ENCODE assay signal across 9 cellular contexts in genomic region chr17:2240541-2240940, GRCh38.
A peak's percentile ranks its signal among the peaks of the same experiment; 100 is the strongest.
DNase-seq lines count a peak whose midpoint lies in the region; ATAC-seq and TF ChIP-seq lines count a peak whose summit lies in the region.
"Had no signal": no experiment of that assay in that cellular context is flagged by ENCODE, and none has a peak within 500 bp of the region (broad histone marks: within the 10 kb centered on the region; RNA-seq: fewer than 3 reads in every experiment).

No MANE protein-coding gene starts in this region.

- TF ChIP-seq CTCF in GM06990 (IDR thresholded peaks at IDR 0.05; ENCODE audit: insufficient read depth, low read length, poor library complexity, severe bottlenecking), result no peak

- H3K4me1 ChIP-seq in Karpas-422 (ENCODE audit: low read length), result peaks cover 68% of the 10 kb centered on the region
- peaks cover 70% of the 10 kb centered on the region for H3K4me1 ChIP-seq in skeletal muscle satellite cell (ENCODE audit: control insufficient read depth, insufficient read depth, low read length)

- no peak for ATAC-seq in GM19467 (IDR thresholded peaks at IDR 0.05; ENCODE audit: unreplicated experiment)

- no peaks in the 10 kb centered on the region for H4K20me1 ChIP-seq in Karpas-422 (ENCODE audit: insufficient read depth, low read depth, low read length)

- no peak for DNase-seq in GM06990 (ENCODE audit: extremely low read depth, insufficient read length)
- DNase-seq in Karpas-422, result no peak
- no peak for DNase-seq in epithelial cell of prostate (ENCODE audit: low read depth, low spot score)
- no peak for DNase-seq in HuH-7.5 (ENCODE audit: low spot score)
- no peak for DNase-seq in NCI-H2081 treated with DMSO at 0.1 percent for 48 hours (lab: John Stamatoyannopoulos, UW)
- DNase-seq in head of caudate nucleus, result no peak

- H3K4me3 ChIP-seq in GM06990 (replicated peaks; ENCODE audit: low read depth, low read length) (peak overlapping the region; percentile 61), Karpas-422 (ENCODE audit: low read length) (peak overlapping the region; percentile 59), skeletal muscle satellite cell (ENCODE audit: low read length) (peak overlapping the region; percentile 37)
- H3K4me3 ChIP-seq: ovary had no signal

- H3K36me3 ChIP-seq in GM06990 (ENCODE audit: control insufficient read depth, insufficient read depth, low read length) (no peaks in the 10 kb centered on the region; the same call in none of the 2 replicates), Karpas-422 (ENCODE audit: insufficient read depth, low read length) (no peaks in the 10 kb centered on the region), skeletal muscle satellite cell (ENCODE audit: insufficient read depth, low read length) (peaks cover 9% of the 10 kb centered on the region)
- H3K36me3 ChIP-seq: ovary had no signal

- H3K9ac ChIP-seq in Karpas-422 (ENCODE audit: low read length), result peak overlapping the region; percentile 53
- peak overlapping the region; percentile 40 for H3K9ac ChIP-seq in skeletal muscle satellite cell (ENCODE audit: low read depth, low read length)

- H3K9me3 ChIP-seq in Karpas-422 (ENCODE audit: low read length) (no peaks in the 10 kb centered on the region), skeletal muscle satellite cell (replicated peaks; ENCODE audit: low read length) (no peaks in the 10 kb centered on the region)
- H3K9me3 ChIP-seq: ovary had no signal

- H3K27ac ChIP-seq in Karpas-422 (ENCODE audit: low read length) (peak overlapping the region; percentile 99), epithelial cell of prostate (peak overlapping the region; percentile 57)

- no peaks in the 10 kb centered on the region for H3K9me2 ChIP-seq in Karpas-422 (replicated peaks; ENCODE audit: insufficient read depth, low read length)

- H3K27me3 ChIP-seq in GM06990 (replicated peaks; ENCODE audit: control insufficient read depth, insufficient read depth, low read length) (no peaks in the 10 kb centered on the region), Karpas-422 (ENCODE audit: low read length) (no peaks in the 10 kb centered on the region), skeletal muscle satellite cell (ENCODE audit: control insufficient read depth, insufficient read depth, low read length) (no peaks in the 10 kb centered on the region)
- H3K27me3 ChIP-seq: ovary had no signal

- no peak overlapping the region for H2AFZ ChIP-seq in Karpas-422 (ENCODE audit: low read length)

- peaks cover 13% of the 10 kb centered on the region; the same call in 1 of the 2 replicates for H3K79me2 ChIP-seq in Karpas-422 (ENCODE audit: low read length)

- intact Hi-C loops in head of caudate nucleus (cut with DNase I), result no loop called here

- H3K4me2 ChIP-seq in Karpas-422 (ENCODE audit: low read depth, low read length, poor library complexity, severe bottlenecking), result peak overlapping the region; percentile 84
- H3K4me2 ChIP-seq in skeletal muscle satellite cell (ENCODE audit: low read length), result peak overlapping the region; percentile 68
